8 cellular contexts compared by ENCODE assay signal in genomic region chr1:205319081-205320018, GRCh38. TPM values are rescaled to one million over a fixed set of nuclear protein-coding genes. Genes with fewer than 3 reads are reported as not detected.
DNase-seq lines count a peak whose midpoint lies in the region; ATAC-seq and TF ChIP-seq lines count a peak whose summit lies in the region.

No MANE protein-coding gene starts in this region.

- H3K36me3 ChIP-seq in PC-9 (ENCODE audit: low read depth) (no peaks in the 10 kb centered on the region), testis (ENCODE audit: low read depth, missing control alignments) (no peaks in the 10 kb centered on the region)

- TF ChIP-seq POLR2A in lower leg skin (IDR thresholded peaks at IDR 0.05) (no peak), testis (IDR thresholded peaks at IDR 0.05) (no peak)

- no TSS peak for BruUV-seq in PC-9 (replicated peaks; lab: Mats Ljungman, UMichigan)

- H3K4me1 ChIP-seq in PC-9 (replicated peaks; ENCODE audit: insufficient read depth), result peaks cover 52% of the 10 kb centered on the region
- H3K4me1 ChIP-seq in testis, result peaks cover 30% of the 10 kb centered on the region

- H3K27ac ChIP-seq in AG04450 (ENCODE audit: low read depth, low read length) (peak overlapping the region; percentile 75), PC-9 (no peak overlapping the region), testis (no peak overlapping the region)

- POLR2A ChIA-PET in AG04450 (lab: Yijun Ruan, JAX) (interaction anchor here (0.7 to 1.8 kb wide), 7 partner anchors 20 to 57 kb away, joined by 3 to 5 read pairs (median 4); no protein-coding TSS in a partner anchor), PC-9 (lab: Charles Lee; ENCODE audit: unreplicated experiment) (interaction anchor here (0.6 kb wide), 1 partner anchor 196 kb away, joined by 3 read pairs; no protein-coding TSS in a partner anchor)

- H3K9me3 ChIP-seq in AG04450 (ENCODE audit: control insufficient read depth, insufficient read depth, low read length), result peaks cover 5% of the 10 kb centered on the region; the same call in 1 of the 2 replicates
- H3K9me3 ChIP-seq in PC-9 (ENCODE audit: insufficient read depth, low read depth), result no peaks in the 10 kb centered on the region
- no peaks in the 10 kb centered on the region for H3K9me3 ChIP-seq in testis

- peaks cover 15% of the 10 kb centered on the region; the same call in 1 of the 2 replicates for H3F3A ChIP-seq in PC-9 (ENCODE audit: insufficient read depth, low read depth)

- H3K9me2 ChIP-seq in PC-9 (ENCODE audit: insufficient read depth), result no peaks in the 10 kb centered on the region

- no peak overlapping the region for H2AFZ ChIP-seq in PC-9

- H4K20me1 ChIP-seq in PC-9 (ENCODE audit: insufficient read depth), result no peaks in the 10 kb centered on the region

- 17 to 24% methylated on average over 6 of the region's 6 CpGs for whole genome bisulfite sequencing in lower leg skin, 2 donors
- WGBS in testis, 2 donors, result 51 to 55% methylated on average over 6 of the region's 6 CpGs

- DNase-seq in AG04450 (ENCODE audit: low read depth, low spot score) (no peak), HT-29 (ENCODE audit: low spot score) (peak; percentile 85), PC-9 (peak; percentile 68 to 76), lower leg skin (ENCODE audit: low spot score in 2 of 2) (peak; percentile 51 to 89), testis (peak; percentile 66)
- DNase-seq in central memory CD4-positive, alpha-beta T cell, result peak; percentile 33

- H3K79me2 ChIP-seq in PC-9 (ENCODE audit: low read depth), result peaks cover 24% of the 10 kb centered on the region; the same call in 1 of the 2 replicates

- peak overlapping the region; percentile 59 for H3K4me3 ChIP-seq in AG04450 (ENCODE audit: low read depth, low read length)
- peak overlapping the region; percentile 9; the same call in 1 of the 2 replicates for H3K4me3 ChIP-seq in PC-9
- no peak overlapping the region for H3K4me3 ChIP-seq in lower leg skin (ENCODE audit: low read depth, poor library complexity, severe bottlenecking)
- peak overlapping the region in 1 of 2 donors; percentile 73 for H3K4me3 ChIP-seq in testis

- CTCF ChIA-PET in AG04450 (lab: Charles Lee) (interaction anchor here (0.8 to 14.1 kb wide), 3 partner anchors 16 to 166 kb away, joined by 3 to 603 read pairs (median 4); no protein-coding TSS in a partner anchor), PC-9 (lab: Charles Lee) (interaction anchor here (0.6 to 0.9 kb wide), 6 partner anchors 16 to 1290 kb away, joined by 3 to 5 read pairs (median 4); no protein-coding TSS in a partner anchor)

- peak overlapping the region; percentile 96 for H3K4me2 ChIP-seq in PC-9

- intact Hi-C loops in PC-9 (cut with micrococcal nuclease; ENCODE audit: unreplicated experiment) (loop anchor here (1.0 kb wide), 1 partner anchor 35 kb away; no protein-coding TSS in a partner anchor), lower leg skin (cut with DNase I; ENCODE audit: low total_unique reads) (no loop called here), testis (cut with DNase I; ENCODE audit: low total_unique reads) (no loop called here)

- TF ChIP-seq CTCF in AG04450 (IDR thresholded peaks at IDR 0.05; ENCODE audit: low read depth, low read length), result no peak
- TF ChIP-seq CTCF in PC-9 (conservative IDR thresholded peaks at IDR 0.05), result no peak
- TF ChIP-seq CTCF in lower leg skin (IDR thresholded peaks at IDR 0.05), result no peak
- TF ChIP-seq CTCF in testis (IDR thresholded peaks at IDR 0.05), result no peak

- no peaks in the 10 kb centered on the region for H3K27me3 ChIP-seq in AG04450 (ENCODE audit: control insufficient read depth, insufficient read depth, low read length)
- H3K27me3 ChIP-seq in PC-9 (ENCODE audit: insufficient read depth, low read depth), result no peaks in the 10 kb centered on the region
- H3K27me3 ChIP-seq in testis, result no peaks in the 10 kb centered on the region

- no peak for ATAC-seq in GM18520 (IDR thresholded peaks at IDR 0.05; ENCODE audit: unreplicated experiment)
- no peak for ATAC-seq in GM19023 (IDR thresholded peaks at IDR 0.05; ENCODE audit: unreplicated experiment)

RNA-seq across cellular contexts. Expression of gene NUAK2, which starts 2.2 kb away (rescaled TPM):
- polyA plus RNA-seq in AG04450 (2011; rRNA removed), result 7.0 and 8.2 TPM in 2 replicates
- polyA minus RNA-seq in AG04450 (2011; rRNA and poly(A)+ RNA removed), result 12.5 and 20.1 TPM in 2 replicates
- total RNA-seq in HT-29 (2014; rRNA removed; shearing (Covaris generic)), result 2.4 and 3.9 TPM in 2 replicates
- 3.8 and 3.9 TPM in 2 replicates for total RNA-seq in PC-9 (2021)
- 10 to 100 TPM; 31.9 to 39.2 (median 32.3) TPM for total RNA-seq in lower leg skin
- 10 to 100 TPM; 13.4 to 19.6 TPM for total RNA-seq in testis
- polyA plus RNA-seq in testis (ENCODE audit: insufficient read depth, low read depth, low replicate concordance), result 7.2 TPM

RNA-seq across cellular contexts. Expression of gene KLHDC8A, which starts 37.4 kb away (rescaled TPM):
- polyA plus RNA-seq in AG04450 (2011; rRNA removed), result 0.06 TPM in 1 of 2 replicates, not detected in the other
- not detected in 2 replicates for polyA minus RNA-seq in AG04450 (2011; rRNA and poly(A)+ RNA removed)
- total RNA-seq in HT-29 (2014; rRNA removed; shearing (Covaris generic)), result not detected in 2 replicates
- total RNA-seq in PC-9 (2021), result not detected in 2 replicates
- under 1 TPM in 1 of 4 donors, not detected in 3; 0.30 TPM for total RNA-seq in lower leg skin
- total RNA-seq in testis, result 10 to 100 TPM; 11.7 to 12.9 TPM
- polyA plus RNA-seq in testis (ENCODE audit: insufficient read depth, low read depth, low replicate concordance), result 10.5 TPM

Comparison
In these comparisons a context has a peak if more than half of its experiments do, and no peak if none do; other contexts are left out.
1. RNA of gene KLHDC8A, which starts 37.4 kb away (total RNA-seq): 11.7 to 12.9 TPM in testis; not detected in PC-9, 0.30 TPM in lower leg skin and not detected in HT-29; every median in the first group is over 4 times any median in the second.